In the genomic region with DNA sequence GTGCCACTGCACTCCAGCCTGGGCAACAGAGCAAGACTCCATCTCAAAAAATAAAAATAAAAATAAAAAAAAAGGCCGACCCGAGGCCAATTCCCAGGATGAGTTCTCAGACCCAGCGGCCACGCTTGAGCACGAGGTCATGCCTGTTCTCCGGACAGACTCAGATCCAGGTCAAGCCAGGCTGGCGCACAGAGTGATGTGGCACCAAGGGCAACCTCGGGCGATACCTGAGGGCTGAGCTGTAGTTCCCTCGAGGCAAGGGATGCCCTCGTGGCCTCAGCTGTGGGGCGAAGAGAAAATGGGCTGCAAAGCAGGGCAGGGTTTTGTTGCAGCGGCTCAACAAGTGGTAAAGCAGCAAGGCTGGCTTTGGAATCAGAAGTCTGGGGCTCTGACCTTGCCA, we compare ENCODE assay signal across 32 cellular contexts.
"Had no signal": no experiment of that assay in that cellular context is flagged by ENCODE, and none has a peak within 500 bp of the region (broad histone marks: within the 10 kb centered on the region; RNA-seq: fewer than 3 reads in every experiment).

No MANE protein-coding gene starts in this region.

- DNase-seq: activated B cell treated with CpG ODN at 0.5 μM for 24 hours; activated CD4-positive, alpha-beta memory T cell treated with anti-CD3 and anti-CD28 coated beads for 36 hours; activated CD4-positive, alpha-beta T cell treated with anti-CD3 and anti-CD28 coated beads for 4 hours; activated CD4-positive, alpha-beta T cell treated with anti-CD3 and anti-CD28 coated beads, Interleukin-2, amount 10 ng/mL, durations not matched to agents 24 days and 14 days; activated CD4-positive, alpha-beta T cell treated with anti-CD3 and anti-CD28 coated beads, Interleukin-2, amount 50 U/mL, for 1 hour; activated CD4-positive, alpha-beta T cell treated with anti-CD3 and anti-CD28 coated beads, Interleukin-2, amount 50 U/mL, for 4 hours; activated CD4-positive, CD25-positive, alpha-beta regulatory T cell treated with anti-CD3 and anti-CD28 coated beads, Interleukin-2, amount 50 U/mL, for 72 hours; activated CD8-positive, alpha-beta memory T cell treated with anti-CD3 and anti-CD28 coated beads, Interleukin-2, amount 50 U/mL, for 4 hours; activated CD8-positive, alpha-beta T cell treated with anti-CD3 and anti-CD28 coated beads for 36 hours; activated effector memory CD4-positive, alpha-beta T cell treated with anti-CD3 and anti-CD28 coated beads, Interleukin-2, amount 50 U/mL, for 16 hours; activated gamma-delta T cell treated with Interleukin-2 at 50 U/mL for 16 hours; activated naive CD4-positive, alpha-beta T cell; activated naive CD4-positive, alpha-beta T cell treated with anti-CD3 and anti-CD28 coated beads for 36 hours; activated naive CD4-positive, alpha-beta T cell treated with anti-CD3 and anti-CD28 coated beads, Interleukin-2, amount 50 U/mL, for 16 hours; activated naive CD8-positive, alpha-beta T cell treated with anti-CD3 and anti-CD28 coated beads for 36 hours; activated T-cell treated with anti-CD3 and anti-CD28 coated beads for 4 hours; activated T-cell treated with anti-CD3 and anti-CD28 coated beads, Interleukin-2, amount 50 U/mL, for 1 hour; activated T-cell treated with anti-CD3 and anti-CD28 coated beads, Interleukin-2, amount 50 U/mL, for 4 hours; activated T-cell treated with anti-CD3 and anti-CD28 coated beads, Interleukin-2, amount 50 U/mL, for 72 hours; adrenal gland; amniotic stem cell; aorta; brain microvascular endothelial cell; central memory CD4-positive, alpha-beta T cell; T-helper 17 cell; T-helper 9 cell had no signal

- H3K9me3 Mint-ChIP-seq: activated B cell treated with CpG ODN at 0.5 μM for 24 hours; activated CD4-positive, alpha-beta memory T cell treated with anti-CD3 and anti-CD28 coated beads for 36 hours; activated CD4-positive, alpha-beta T cell treated with anti-CD3 and anti-CD28 coated beads, Interleukin-2, amount 10 ng/mL, durations not matched to agents 24 days and 14 days; activated CD8-positive, alpha-beta T cell treated with anti-CD3 and anti-CD28 coated beads for 36 hours; activated naive CD4-positive, alpha-beta T cell treated with anti-CD3 and anti-CD28 coated beads for 36 hours; activated naive CD4-positive, alpha-beta T cell treated with anti-CD3 and anti-CD28 coated beads, Interleukin-2, amount 50 U/mL, for 72 hours; activated naive CD8-positive, alpha-beta T cell treated with anti-CD3 and anti-CD28 coated beads for 36 hours; activated T-cell treated with anti-CD3 and anti-CD28 coated beads, Interleukin-2, amount 50 U/mL, for 4 hours; activated T-cell treated with anti-CD3 and anti-CD28 coated beads, Interleukin-2, amount 50 U/mL, for 72 hours; activated T-helper 1 cell treated with anti-CD3 and anti-CD28 coated beads, Interleukin-12 subunit alpha, Interleukin-12 subunit beta, Interleukin-2, Interleukin-4 antibody, amounts not matched to agents 30 ng/mL and 10 ng/mL and 1 ng/mL, durations not matched to agents 14 hours and 24 hours and 36 hours; activated T-helper 17 cell treated with anti-CD3 and anti-CD28 coated beads, Interleukin-2, amount 50 U/mL, for 72 hours had no signal

- H3K27ac Mint-ChIP-seq: activated B cell treated with CpG ODN at 0.5 μM for 24 hours; activated CD4-positive, alpha-beta memory T cell treated with anti-CD3 and anti-CD28 coated beads for 36 hours; activated CD4-positive, alpha-beta T cell treated with anti-CD3 and anti-CD28 coated beads, Interleukin-2, amount 10 ng/mL, durations not matched to agents 24 days and 14 days; activated CD8-positive, alpha-beta T cell treated with anti-CD3 and anti-CD28 coated beads for 36 hours; activated naive CD4-positive, alpha-beta T cell treated with anti-CD3 and anti-CD28 coated beads for 36 hours; activated naive CD8-positive, alpha-beta T cell treated with anti-CD3 and anti-CD28 coated beads for 36 hours; activated T-cell treated with anti-CD3 and anti-CD28 coated beads, Interleukin-2, amount 50 U/mL, for 72 hours; activated T-helper 1 cell treated with anti-CD3 and anti-CD28 coated beads, Interleukin-12 subunit alpha, Interleukin-12 subunit beta, Interleukin-2, Interleukin-4 antibody, amounts not matched to agents 30 ng/mL and 10 ng/mL and 1 ng/mL, durations not matched to agents 14 hours and 24 hours and 36 hours; activated T-helper 17 cell treated with anti-CD3 and anti-CD28 coated beads, Interleukin-2, amount 50 U/mL, for 72 hours; T-helper 17 cell had no signal

- H3K4me1 ChIP-seq: adrenal gland, body of pancreas, breast epithelium had no signal

- H3K27me3 Mint-ChIP-seq: activated CD4-positive, alpha-beta T cell treated with anti-CD3 and anti-CD28 coated beads, Interleukin-2, amount 10 ng/mL, durations not matched to agents 24 days and 14 days; activated CD8-positive, alpha-beta T cell treated with anti-CD3 and anti-CD28 coated beads for 36 hours had no signal

- H3K4me3 ChIP-seq: adrenal gland, body of pancreas, breast epithelium had no signal

- H3K4me1 Mint-ChIP-seq: activated B cell treated with CpG ODN at 0.5 μM for 24 hours; activated CD4-positive, alpha-beta T cell treated with anti-CD3 and anti-CD28 coated beads, Interleukin-2, amount 10 ng/mL, durations not matched to agents 24 days and 14 days; activated naive CD8-positive, alpha-beta T cell treated with anti-CD3 and anti-CD28 coated beads for 36 hours; activated T-helper 17 cell treated with anti-CD3 and anti-CD28 coated beads, Interleukin-2, amount 50 U/mL, for 72 hours; T-helper 17 cell had no signal

- H3K4me3 Mint-ChIP-seq: activated B cell treated with CpG ODN at 0.5 μM for 24 hours; activated CD4-positive, alpha-beta memory T cell treated with anti-CD3 and anti-CD28 coated beads for 36 hours; activated CD4-positive, alpha-beta T cell treated with anti-CD3 and anti-CD28 coated beads, Interleukin-2, amount 10 ng/mL, durations not matched to agents 24 days and 14 days; activated CD8-positive, alpha-beta T cell treated with anti-CD3 and anti-CD28 coated beads for 36 hours; activated naive CD4-positive, alpha-beta T cell treated with anti-CD3 and anti-CD28 coated beads for 36 hours; activated naive CD8-positive, alpha-beta T cell treated with anti-CD3 and anti-CD28 coated beads for 36 hours; activated T-cell treated with anti-CD3 and anti-CD28 coated beads, Interleukin-2, amount 50 U/mL, for 4 hours; activated T-cell treated with anti-CD3 and anti-CD28 coated beads, Interleukin-2, amount 50 U/mL, for 72 hours; activated T-helper 1 cell treated with anti-CD3 and anti-CD28 coated beads, Interleukin-12 subunit alpha, Interleukin-12 subunit beta, Interleukin-2, Interleukin-4 antibody, amounts not matched to agents 30 ng/mL and 10 ng/mL and 1 ng/mL, durations not matched to agents 14 hours and 24 hours and 36 hours; activated T-helper 17 cell treated with anti-CD3 and anti-CD28 coated beads, Interleukin-2, amount 50 U/mL, for 72 hours; T-helper 17 cell had no signal

- H3K36me3 Mint-ChIP-seq: activated CD4-positive, alpha-beta memory T cell treated with anti-CD3 and anti-CD28 coated beads for 36 hours; activated naive CD4-positive, alpha-beta T cell treated with anti-CD3 and anti-CD28 coated beads, Interleukin-2, amount 50 U/mL, for 72 hours; activated naive CD8-positive, alpha-beta T cell treated with anti-CD3 and anti-CD28 coated beads for 36 hours had no signal

- H3K9me3 ChIP-seq: adrenal gland, body of pancreas, breast epithelium had no signal

- H3K27ac ChIP-seq: adrenal gland, body of pancreas, brain microvascular endothelial cell, breast epithelium, VCaP had no signal

- H3K36me3 ChIP-seq: adrenal gland, brain microvascular endothelial cell, breast epithelium had no signal
